Comparison of ENCODE assay signal across 21 cellular contexts in genomic region chr1:147534386-147534785, GRCh38. TPM values are rescaled to one million over a fixed set of nuclear protein-coding genes. Genes with fewer than 3 reads are reported as not detected.
A peak's percentile ranks its signal among the peaks of the same experiment; 100 is the strongest.
DNase-seq lines count a peak whose midpoint lies in the region; ATAC-seq and TF ChIP-seq lines count a peak whose summit lies in the region.
"Had no signal": no experiment of that assay in that cellular context is flagged by ENCODE, and none has a peak within 500 bp of the region (broad histone marks: within the 10 kb centered on the region; RNA-seq: fewer than 3 reads in every experiment).

No MANE protein-coding gene starts in this region.

- DNase-seq in left ventricle myocardium inferior (no peak), cardiac septum (ENCODE audit: low spot score) (no peak), SW480 (ENCODE audit: low spot score) (peak; percentile 22), iris pigment epithelial cell (ENCODE audit: low read depth) (peak; percentile 49), type B pancreatic cell (ENCODE audit: extremely low spot score, unreplicated experiment) (no peak), GM10248 (ENCODE audit: extremely low spot score) (no peak)
- DNase-seq: activated CD4-positive, alpha-beta T cell treated with anti-CD3 and anti-CD28 coated beads, Interleukin-2, amount 50 U/mL, for 48 hours; activated naive CD8-positive, alpha-beta T cell treated with anti-CD3 and anti-CD28 coated beads, Interleukin-2, amount 10 ng/mL, durations not matched to agents 7 days and 5 days; activated T-cell treated with anti-CD3 and anti-CD28 coated beads, Interleukin-2, amount 50 U/mL, for 1 hour; CD8-positive, alpha-beta memory T cell; GOT3; mammary epithelial cell; NCI-H1930; NCI-H526 treated with DMSO at 0.1 percent for 48 hours; nephron progenitor cell; retina; stomach had no signal

- peaks cover 28% of the 10 kb centered on the region for H3K4me1 Mint-ChIP-seq in type B pancreatic cell (ENCODE audit: unreplicated experiment)

- peak overlapping the region; percentile 11 for H3K27ac ChIP-seq in left ventricle myocardium inferior (replicated peaks)
- H3K27ac ChIP-seq: A549, gastroesophageal sphincter, stomach had no signal

- H3K27ac Mint-ChIP-seq in type B pancreatic cell = peak overlapping the region; percentile 12
- H3K27ac Mint-ChIP-seq: activated naive CD8-positive, alpha-beta T cell treated with anti-CD3 and anti-CD28 coated beads, Interleukin-2, amount 10 ng/mL, durations not matched to agents 7 days and 5 days; CD8-positive, alpha-beta memory T cell; nephron progenitor cell had no signal

- no peaks in the 10 kb centered on the region for H3K36me3 ChIP-seq in left ventricle myocardium inferior
- H3K36me3 ChIP-seq: gastroesophageal sphincter, stomach had no signal

- no peak overlapping the region for H3K4me3 Mint-ChIP-seq in type B pancreatic cell
- H3K4me3 Mint-ChIP-seq: activated naive CD8-positive, alpha-beta T cell treated with anti-CD3 and anti-CD28 coated beads, Interleukin-2, amount 10 ng/mL, durations not matched to agents 7 days and 5 days; CD8-positive, alpha-beta memory T cell; nephron progenitor cell had no signal

- ATAC-seq in GM19328 (IDR thresholded peaks at IDR 0.05; ENCODE audit: unreplicated experiment) = no peak
- ATAC-seq in HG03521 (IDR thresholded peaks at IDR 0.05; ENCODE audit: unreplicated experiment) = no peak
- ATAC-seq: A549, gastroesophageal sphincter had no signal

- H3K36me3 Mint-ChIP-seq in type B pancreatic cell = no peaks in the 10 kb centered on the region
- H3K36me3 Mint-ChIP-seq: activated naive CD8-positive, alpha-beta T cell treated with anti-CD3 and anti-CD28 coated beads, Interleukin-2, amount 10 ng/mL, durations not matched to agents 7 days and 5 days; CD8-positive, alpha-beta memory T cell had no signal

- no peaks in the 10 kb centered on the region for H3K9me3 ChIP-seq in left ventricle myocardium inferior (replicated peaks)
- H3K9me3 ChIP-seq: A549, gastroesophageal sphincter, stomach had no signal

- H3K27me3 Mint-ChIP-seq in type B pancreatic cell = no peaks in the 10 kb centered on the region

- H3K9me3 Mint-ChIP-seq in type B pancreatic cell = no peaks in the 10 kb centered on the region
- H3K9me3 Mint-ChIP-seq: activated naive CD8-positive, alpha-beta T cell treated with anti-CD3 and anti-CD28 coated beads, Interleukin-2, amount 10 ng/mL, durations not matched to agents 7 days and 5 days; CD8-positive, alpha-beta memory T cell; nephron progenitor cell had no signal

- CTCF ChIA-PET in GM10248 (lab: Yijun Ruan, JAX) = interaction anchor here (0.7 to 1.1 kb wide), 3 partner anchors 16 to 64 kb away, joined by 3 to 5 read pairs (median 3); no protein-coding TSS in a partner anchor

- H3K27me3 ChIP-seq in left ventricle myocardium inferior (ENCODE audit: low read depth) = no peaks in the 10 kb centered on the region
- H3K27me3 ChIP-seq: gastroesophageal sphincter, stomach had no signal

- intact Hi-C loops in left ventricle myocardium inferior (cut with micrococcal nuclease) (no loop called here), cardiac septum (cut with DNase I) (no loop called here)

- no peak overlapping the region for H3K4me3 ChIP-seq in left ventricle myocardium inferior
- H3K4me3 ChIP-seq: A549, gastroesophageal sphincter, stomach had no signal

- H3K4me1 ChIP-seq in left ventricle myocardium inferior = peaks cover 42% of the 10 kb centered on the region

- TF ChIP-seq CTCF in left ventricle myocardium inferior (IDR thresholded peaks at IDR 0.05; ENCODE audit: borderline replicate concordance) = no peak
- TF ChIP-seq CTCF in type B pancreatic cell (conservative IDR thresholded peaks at IDR 0.05) = no peak
- no peak for TF ChIP-seq CTCF in GM10248 (IDR thresholded peaks at IDR 0.05; ENCODE audit: control extremely low read depth, extremely low read depth, low read depth, missing control alignments)

- POLR2A ChIA-PET in GM10248 (lab: Yijun Ruan, JAX) = no interaction called here

RNA-seq across cellular contexts. Expression of gene BCL9, which starts 6.9 kb away (rescaled TPM):
- total RNA-seq in left ventricle myocardium inferior = 12.0 TPM
- total RNA-seq in cardiac septum = 16.1 TPM
- 47.4 and 60.6 TPM in 2 replicates for total RNA-seq in type B pancreatic cell (ENCODE audit: low replicate concordance)

Comparison
In these comparisons a context has a peak if more than half of its experiments do, and no peak if none do; other contexts are left out.
1. DNase-seq: peak in SW480 (single experiment) and iris pigment epithelial cell (single experiment); none in left ventricle myocardium inferior (single experiment), cardiac septum (single experiment), type B pancreatic cell (single experiment) and GM10248 (single experiment).